Comparison of ENCODE assay signal across 1 cellular context in genomic region chr3:172156309-172156998, GRCh38.
TF ChIP-seq lines count a peak whose summit lies in the region.

No MANE protein-coding gene starts in this region.

TF ChIP-seq in liver, 16 proteins besides CTCF, POLR2A, EP300 and RAD21 (continued from another document):
- TF ChIP-seq, protein P1, sequence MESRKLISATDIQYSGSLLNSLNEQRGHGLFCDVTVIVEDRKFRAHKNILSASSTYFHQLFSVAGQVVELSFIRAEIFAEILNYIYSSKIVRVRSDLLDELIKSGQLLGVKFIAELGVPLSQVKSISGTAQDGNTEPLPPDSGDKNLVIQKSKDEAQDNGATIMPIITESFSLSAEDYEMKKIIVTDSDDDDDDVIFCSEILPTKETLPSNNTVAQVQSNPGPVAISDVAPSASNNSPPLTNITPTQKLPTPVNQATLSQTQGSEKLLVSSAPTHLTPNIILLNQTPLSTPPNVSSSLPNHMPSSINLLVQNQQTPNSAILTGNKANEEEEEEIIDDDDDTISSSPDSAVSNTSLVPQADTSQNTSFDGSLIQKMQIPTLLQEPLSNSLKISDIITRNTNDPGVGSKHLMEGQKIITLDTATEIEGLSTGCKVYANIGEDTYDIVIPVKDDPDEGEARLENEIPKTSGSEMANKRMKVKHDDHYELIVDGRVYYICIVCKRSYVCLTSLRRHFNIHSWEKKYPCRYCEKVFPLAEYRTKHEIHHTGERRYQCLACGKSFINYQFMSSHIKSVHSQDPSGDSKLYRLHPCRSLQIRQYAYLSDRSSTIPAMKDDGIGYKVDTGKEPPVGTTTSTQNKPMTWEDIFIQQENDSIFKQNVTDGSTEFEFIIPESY (IDR thresholded peaks at IDR 0.05), result no peak
- TF ChIP-seq, protein P2, sequence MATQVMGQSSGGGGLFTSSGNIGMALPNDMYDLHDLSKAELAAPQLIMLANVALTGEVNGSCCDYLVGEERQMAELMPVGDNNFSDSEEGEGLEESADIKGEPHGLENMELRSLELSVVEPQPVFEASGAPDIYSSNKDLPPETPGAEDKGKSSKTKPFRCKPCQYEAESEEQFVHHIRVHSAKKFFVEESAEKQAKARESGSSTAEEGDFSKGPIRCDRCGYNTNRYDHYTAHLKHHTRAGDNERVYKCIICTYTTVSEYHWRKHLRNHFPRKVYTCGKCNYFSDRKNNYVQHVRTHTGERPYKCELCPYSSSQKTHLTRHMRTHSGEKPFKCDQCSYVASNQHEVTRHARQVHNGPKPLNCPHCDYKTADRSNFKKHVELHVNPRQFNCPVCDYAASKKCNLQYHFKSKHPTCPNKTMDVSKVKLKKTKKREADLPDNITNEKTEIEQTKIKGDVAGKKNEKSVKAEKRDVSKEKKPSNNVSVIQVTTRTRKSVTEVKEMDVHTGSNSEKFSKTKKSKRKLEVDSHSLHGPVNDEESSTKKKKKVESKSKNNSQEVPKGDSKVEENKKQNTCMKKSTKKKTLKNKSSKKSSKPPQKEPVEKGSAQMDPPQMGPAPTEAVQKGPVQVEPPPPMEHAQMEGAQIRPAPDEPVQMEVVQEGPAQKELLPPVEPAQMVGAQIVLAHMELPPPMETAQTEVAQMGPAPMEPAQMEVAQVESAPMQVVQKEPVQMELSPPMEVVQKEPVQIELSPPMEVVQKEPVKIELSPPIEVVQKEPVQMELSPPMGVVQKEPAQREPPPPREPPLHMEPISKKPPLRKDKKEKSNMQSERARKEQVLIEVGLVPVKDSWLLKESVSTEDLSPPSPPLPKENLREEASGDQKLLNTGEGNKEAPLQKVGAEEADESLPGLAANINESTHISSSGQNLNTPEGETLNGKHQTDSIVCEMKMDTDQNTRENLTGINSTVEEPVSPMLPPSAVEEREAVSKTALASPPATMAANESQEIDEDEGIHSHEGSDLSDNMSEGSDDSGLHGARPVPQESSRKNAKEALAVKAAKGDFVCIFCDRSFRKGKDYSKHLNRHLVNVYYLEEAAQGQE (IDR thresholded peaks at IDR 0.05), result no peak
- TF ChIP-seq YY1 (IDR thresholded peaks at IDR 0.05) (no peak), FOXA1 (IDR thresholded peaks at IDR 0.05) (no peak), RXRA (IDR thresholded peaks at IDR 0.05) (no peak)
